Comparison of ENCODE assay signal across 11 cellular contexts in the genomic region with DNA sequence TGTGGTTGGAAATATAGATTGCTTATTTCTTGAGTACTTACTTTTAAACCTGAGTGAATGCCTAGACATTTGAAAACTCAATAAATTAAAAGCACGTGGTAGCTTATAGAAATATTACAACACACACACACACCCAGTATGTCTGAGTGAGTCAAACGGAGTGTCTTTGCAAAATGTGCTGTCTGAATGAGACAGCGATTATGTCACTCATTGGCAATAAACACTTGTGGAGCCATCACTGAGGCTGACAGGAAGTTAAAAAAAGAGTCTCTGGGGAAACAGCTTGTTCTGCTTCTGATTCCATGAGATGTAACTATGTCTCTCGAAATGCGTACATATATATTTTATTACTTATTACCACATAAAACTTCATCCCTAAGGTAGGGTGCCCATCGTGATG. TPM values are rescaled to one million over a fixed set of nuclear protein-coding genes. Genes with fewer than 3 reads are reported as not detected.
A peak's percentile ranks its signal among the peaks of the same experiment; 100 is the strongest.
DNase-seq lines count a peak whose midpoint lies in the region; ATAC-seq and TF ChIP-seq lines count a peak whose summit lies in the region.
"Had no signal": no experiment of that assay in that cellular context is flagged by ENCODE, and none has a peak within 500 bp of the region (broad histone marks: within the 10 kb centered on the region; RNA-seq: fewer than 3 reads in every experiment).

No MANE protein-coding gene starts in this region.

- H3K27me3 Mint-ChIP-seq in activated T-helper 1 cell treated with anti-CD3 and anti-CD28 coated beads, Interleukin-12 subunit alpha, Interleukin-12 subunit beta, Interleukin-2, Interleukin-4 antibody, amounts not matched to agents 30 ng/mL and 10 ng/mL and 1 ng/mL, durations not matched to agents 14 hours and 24 hours and 36 hours (ENCODE audit: insufficient read depth) = peaks cover 5% of the 10 kb centered on the region
- H3K27me3 Mint-ChIP-seq: central memory CD8-positive, alpha-beta T cell had no signal

- DNase-seq in GDM1 (lab: John Stamatoyannopoulos, UW) = peak; percentile 18
- DNase-seq in NAMALWA (ENCODE audit: low spot score) = peak; percentile 21
- peak; percentile 19 to 20 for DNase-seq in gastrocnemius medialis
- no peak for DNase-seq in activated T-helper 1 cell treated with anti-CD3 and anti-CD28 coated beads, Interleukin-12 subunit alpha, Interleukin-12 subunit beta, Interleukin-2, Interleukin-4 antibody, amounts not matched to agents 30 ng/mL and 10 ng/mL and 1 ng/mL, durations not matched to agents 14 hours and 24 hours and 36 hours (ENCODE audit: low spot score)
- no peak for DNase-seq in islet precursor cell
- DNase-seq: T1000 had no signal

- H3K36me3 ChIP-seq in gastrocnemius medialis = no peaks in the 10 kb centered on the region

- H3K4me3 ChIP-seq in gastrocnemius medialis = no peak overlapping the region

- H3K9me3 Mint-ChIP-seq in activated T-helper 1 cell treated with anti-CD3 and anti-CD28 coated beads, Interleukin-12 subunit alpha, Interleukin-12 subunit beta, Interleukin-2, Interleukin-4 antibody, amounts not matched to agents 30 ng/mL and 10 ng/mL and 1 ng/mL, durations not matched to agents 14 hours and 24 hours and 36 hours = no peaks in the 10 kb centered on the region
- H3K9me3 Mint-ChIP-seq: central memory CD8-positive, alpha-beta T cell had no signal

- peak; percentile 91 for ATAC-seq in esophagus mucosa
- peak; percentile 80 to 89 for ATAC-seq in gastrocnemius medialis
- ATAC-seq in GM19467 (IDR thresholded peaks at IDR 0.05; ENCODE audit: unreplicated experiment) = no peak
- ATAC-seq in GM18861 (IDR thresholded peaks at IDR 0.05; ENCODE audit: unreplicated experiment) = no peak

- H3K9me3 ChIP-seq in gastrocnemius medialis = no peaks in the 10 kb centered on the region

- no peak for TF ChIP-seq POLR2A in gastrocnemius medialis (IDR thresholded peaks at IDR 0.05)

- no peaks in the 10 kb centered on the region for H3K4me1 ChIP-seq in gastrocnemius medialis

- intact Hi-C loops in gastrocnemius medialis (cut with DNase I; ENCODE audit: low total_unique reads) = loop anchor here (5.0 kb wide), 1 partner anchor 327 kb away; no protein-coding TSS in a partner anchor
- intact Hi-C loops in activated T-helper 1 cell treated with anti-CD3 and anti-CD28 coated beads, Interleukin-12 subunit alpha, Interleukin-12 subunit beta, Interleukin-2, Interleukin-4 antibody, amounts not matched to agents 30 ng/mL and 10 ng/mL and 1 ng/mL, durations not matched to agents 14 hours and 24 hours and 36 hours (cut with micrococcal nuclease) = no loop called here

- H3K4me3 Mint-ChIP-seq in activated T-helper 1 cell treated with anti-CD3 and anti-CD28 coated beads, Interleukin-12 subunit alpha, Interleukin-12 subunit beta, Interleukin-2, Interleukin-4 antibody, amounts not matched to agents 30 ng/mL and 10 ng/mL and 1 ng/mL, durations not matched to agents 14 hours and 24 hours and 36 hours = no peak overlapping the region
- H3K4me3 Mint-ChIP-seq: central memory CD8-positive, alpha-beta T cell had no signal

- TF ChIP-seq CTCF in gastrocnemius medialis (IDR thresholded peaks at IDR 0.05 in 4 of 5, conservative IDR thresholded peaks at IDR 0.05 in 1 of 5) = no peak

- H3K4me1 Mint-ChIP-seq in activated T-helper 1 cell treated with anti-CD3 and anti-CD28 coated beads, Interleukin-12 subunit alpha, Interleukin-12 subunit beta, Interleukin-2, Interleukin-4 antibody, amounts not matched to agents 30 ng/mL and 10 ng/mL and 1 ng/mL, durations not matched to agents 14 hours and 24 hours and 36 hours (ENCODE audit: low read depth) = no peaks in the 10 kb centered on the region
- H3K4me1 Mint-ChIP-seq: central memory CD8-positive, alpha-beta T cell had no signal

- in situ Hi-C loops in gastrocnemius medialis (cut with MboI; ENCODE audit: low sequenced_read_pairs in 4 of 4) = loop anchor here (5.0 to 25.0 kb wide), 5 partner anchors 107 to 732 kb away; a partner anchor contains a TSS

- no peaks in the 10 kb centered on the region for H3K36me3 Mint-ChIP-seq in activated T-helper 1 cell treated with anti-CD3 and anti-CD28 coated beads, Interleukin-12 subunit alpha, Interleukin-12 subunit beta, Interleukin-2, Interleukin-4 antibody, amounts not matched to agents 30 ng/mL and 10 ng/mL and 1 ng/mL, durations not matched to agents 14 hours and 24 hours and 36 hours (ENCODE audit: low read depth)

- H3K27me3 ChIP-seq in gastrocnemius medialis = no peaks in the 10 kb centered on the region

- peak overlapping the region in 2 of 4 donors; percentile 32 to 47 for H3K27ac ChIP-seq in gastrocnemius medialis

- H3K27ac Mint-ChIP-seq in activated T-helper 1 cell treated with anti-CD3 and anti-CD28 coated beads, Interleukin-12 subunit alpha, Interleukin-12 subunit beta, Interleukin-2, Interleukin-4 antibody, amounts not matched to agents 30 ng/mL and 10 ng/mL and 1 ng/mL, durations not matched to agents 14 hours and 24 hours and 36 hours = no peak overlapping the region

RNA-seq across cellular contexts. Expression of a gene that starts 22.3 kb away (rescaled TPM):
- total RNA-seq in esophagus mucosa = 135 TPM
- total RNA-seq in gastrocnemius medialis = 10 to 100 TPM; 13.4 to 18.2 (median 16.0) TPM
- total RNA-seq in activated T-helper 1 cell treated with anti-CD3 and anti-CD28 coated beads, Interleukin-12 subunit alpha, Interleukin-12 subunit beta, Interleukin-2, Interleukin-4 antibody, amounts not matched to agents 30 ng/mL and 10 ng/mL and 1 ng/mL, durations not matched to agents 14 hours and 24 hours and 36 hours = 58.6 and 60.7 TPM in 2 replicates

RNA-seq across cellular contexts. Expression of a gene that starts 32.2 kb away (rescaled TPM):
- total RNA-seq in esophagus mucosa = 213 TPM
- total RNA-seq in gastrocnemius medialis = not detected
- total RNA-seq in activated T-helper 1 cell treated with anti-CD3 and anti-CD28 coated beads, Interleukin-12 subunit alpha, Interleukin-12 subunit beta, Interleukin-2, Interleukin-4 antibody, amounts not matched to agents 30 ng/mL and 10 ng/mL and 1 ng/mL, durations not matched to agents 14 hours and 24 hours and 36 hours = not detected in 2 replicates
- total RNA-seq: posterior vena cava had no signal

Comparison
In these comparisons a context has a peak if more than half of its experiments do, and no peak if none do; other contexts are left out.
1. DNase-seq: peak in GDM1 (single experiment), NAMALWA (single experiment) and gastrocnemius medialis (2 of 2); none in activated T-helper 1 cell treated with anti-CD3 and anti-CD28 coated beads, Interleukin-12 subunit alpha, Interleukin-12 subunit beta, Interleukin-2, Interleukin-4 antibody, amounts not matched to agents 30 ng/mL and 10 ng/mL and 1 ng/mL, durations not matched to agents 14 hours and 24 hours and 36 hours (single experiment) and islet precursor cell (single experiment).
2. ATAC-seq: peak in esophagus mucosa (single experiment) and gastrocnemius medialis (2 of 2); none in GM19467 (single experiment) and GM18861 (single experiment).
3. RNA of a gene that starts 32.2 kb away (total RNA-seq): 213 TPM in esophagus mucosa (single experiment); not detected in gastrocnemius medialis and not detected in activated T-helper 1 cell treated with anti-CD3 and anti-CD28 coated beads, Interleukin-12 subunit alpha, Interleukin-12 subunit beta, Interleukin-2, Interleukin-4 antibody, amounts not matched to agents 30 ng/mL and 10 ng/mL and 1 ng/mL, durations not matched to agents 14 hours and 24 hours and 36 hours; every median in the first group is over 100 times any median in the second.